Comparison of ENCODE assay signal across 8 cellular contexts in the genomic region with DNA sequence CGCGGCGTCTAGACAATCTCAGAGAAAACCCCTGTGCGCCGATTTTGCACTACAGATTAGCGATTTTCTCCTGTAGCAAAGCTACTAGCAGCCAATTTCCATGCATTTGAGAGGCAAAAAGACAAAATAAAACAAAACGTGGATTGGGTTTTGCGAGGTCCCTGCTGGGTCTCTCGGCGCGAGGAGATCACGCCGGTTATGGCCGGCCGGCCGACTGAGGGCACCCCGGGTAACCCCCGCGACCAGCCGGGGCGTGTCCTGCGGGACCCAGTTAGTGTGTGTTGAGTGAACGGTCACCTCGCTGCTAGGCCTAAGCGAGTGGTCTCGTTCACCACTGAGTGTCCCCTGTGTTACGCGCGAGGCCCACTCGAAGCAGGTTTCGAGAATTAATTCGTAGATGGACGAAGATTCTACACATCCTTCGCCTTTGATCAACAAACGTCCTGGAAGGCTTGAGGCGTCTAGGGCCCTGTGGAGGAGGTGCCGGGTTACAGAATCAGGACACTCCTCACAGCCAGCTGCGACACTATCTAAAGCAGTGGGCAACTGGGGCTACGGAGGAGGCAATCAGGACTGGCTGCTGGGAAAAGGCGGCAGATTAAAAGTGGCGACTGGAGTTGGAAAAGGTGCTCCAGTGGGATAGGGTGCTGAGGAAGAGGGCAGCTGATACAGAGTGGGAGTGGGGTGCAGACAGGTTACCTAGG. TPM values are rescaled to one million over a fixed set of nuclear protein-coding genes. Genes with fewer than 3 reads are reported as not detected.
DNase-seq lines count a peak whose midpoint lies in the region; ATAC-seq, FAIRE-seq and TF ChIP-seq lines count a peak whose summit lies in the region.

No MANE protein-coding gene starts in this region.

- H3K79me1 ChIP-seq in H1 (ENCODE audit: low read depth, low read length), result 0 out of 2 replicates have a peak, but pooled peaks cover 6% of the 10 kb centered on the region

- POLR2A ChIA-PET in PC-3 (lab: Charles Lee; ENCODE audit: unreplicated experiment) (interaction anchor here (0.5 kb wide), 1 partner anchor 39 kb away, joined by 3 read pairs; no protein-coding TSS in a partner anchor), H1 (lab: Charles Lee; ENCODE audit: partially characterized antibody) (interaction anchor here (0.8 to 2.6 kb wide), 8 partner anchors 8 to 51 kb away, joined by 3 to 10 read pairs (median 4); no protein-coding TSS in a partner anchor)

- H3K79me2 ChIP-seq in PC-3 (ENCODE audit: low read length) (peaks cover 52% of the 10 kb centered on the region), H1 (ENCODE audit: control insufficient read depth in 1 of 2, insufficient read depth in 2 of 2, low read length in 2 of 2) (peaks cover 36 to 37% of the 10 kb centered on the region in 2 experiments)

- H2BK120ac ChIP-seq in H1 (replicated peaks; ENCODE audit: low read depth, low read length), result peak overlapping the region; percentile 82

- peaks cover 26% of the 10 kb centered on the region for H3K4me1 ChIP-seq in PC-3 (ENCODE audit: insufficient read depth, low read length)
- H3K4me1 ChIP-seq in H1 (replicated peaks in 1 of 4; ENCODE audit: control insufficient read depth in 3 of 4, insufficient read depth in 4 of 4, low read length in 3 of 4), result peaks cover 6 to 27% (median 14%) of the 10 kb centered on the region in 4 experiments
- peaks cover 18 to 37% of the 10 kb centered on the region in 2 donors for H3K4me1 ChIP-seq in muscle layer of duodenum (ENCODE audit: control insufficient read depth in 1 of 2, insufficient read depth in 2 of 2, low read length in 2 of 2)

- H3K9me3 ChIP-seq in PC-3 (ENCODE audit: low read length) (no peaks in the 10 kb centered on the region), H1 (ENCODE audit: insufficient read depth in 2 of 2, low read depth in 1 of 2, low read length in 1 of 2) (no peaks in the 10 kb centered on the region), muscle layer of duodenum (ENCODE audit: control insufficient read depth in 1 of 2, low read length in 2 of 2) (no peaks in the 10 kb centered on the region)

- DNase-seq in NCI-H748 (lab: John Stamatoyannopoulos, UW; ENCODE audit: unreplicated experiment) (peak; percentile 56), NCI-H748 treated with DMSO at 0.1 percent for 48 hours (lab: John Stamatoyannopoulos, UW) (no peak), PC-3 (peak; percentile 16), H1 (ENCODE audit: low read depth in 1 of 2, low spot score in 2 of 2) (peak in 1 of 2 experiments; percentile 71), H4 (ENCODE audit: low spot score) (no peak)
- no peak for DNase-seq in stimulated activated naive CD4-positive, alpha-beta T cell treated with Interleukin-2 at 50 U/mL for 16 hours (lab: John Stamatoyannopoulos, UW)

- H2AK5ac ChIP-seq in H1 (ENCODE audit: low read depth, low read length), result peak overlapping the region; percentile 75; the same call in 1 of the 2 replicates

- WGBS in H1 (ENCODE audit: extremely low coverage in 1 of 2, insufficient coverage in 1 of 2, insufficient read length in 1 of 2, insufficient replicate concordance in 2 of 2, low coverage in 1 of 2, low lambda C conversion rate in 2 of 2, missing lambda C conversion rate in 1 of 2), 2 experiments, result 11% methylated on average over 41 of the region's 41 CpGs; no CpG with 5 or more reads in 1 of the 2 experiments

- H3K4me3 ChIP-seq in PC-3 (ENCODE audit: low read length) (peak overlapping the region; percentile 84), H1 (ENCODE audit: extremely low read depth in 1 of 4, insufficient read depth in 2 of 4, low read depth in 3 of 4, low read length in 4 of 4) (peak overlapping the region; percentile 52 to 90 (median 66)), muscle layer of duodenum (ENCODE audit: low read depth in 1 of 2, low read length in 2 of 2) (peak overlapping the region; percentile 68 to 74)

- H3K4ac ChIP-seq in H1 (replicated peaks; ENCODE audit: insufficient read length, low read depth, low read length), result peak overlapping the region; percentile 92

- TSS peak; percentile 70 for BruUV-seq in PC-3 (replicated peaks; lab: Mats Ljungman, UMichigan)

- H2BK5ac ChIP-seq in H1 (ENCODE audit: low read depth, low read length), result peak overlapping the region; percentile 93; the same call in 1 of the 2 replicates

- peaks cover 16% of the 10 kb centered on the region for H3K23me2 ChIP-seq in H1 (ENCODE audit: low read depth, low read length)

- no peak for FAIRE-seq in H1 (lab: Jason Lieb, UNC)

- H3K23ac ChIP-seq in H1 (ENCODE audit: insufficient read length), result no peak overlapping the region

- no peak for TF ChIP-seq EP300 in H1 (IDR thresholded peaks at IDR 0.05; ENCODE audit: borderline replicate concordance in 1 of 2, low read depth in 2 of 2, low read length in 2 of 2)

- H3K27ac ChIP-seq in PC-3 (ENCODE audit: low read length) (peak overlapping the region; percentile 87), H1 (ENCODE audit: low read depth, low read length) (no peak overlapping the region), muscle layer of duodenum (ENCODE audit: low read length) (peak overlapping the region; percentile 94)

- H2BK15ac ChIP-seq in H1 (ENCODE audit: low read length), result 0 out of 2 replicates have a peak overlapping the region, but pooled peaks have one; percentile 46

- H3K9me2 ChIP-seq in PC-3 (replicated peaks; ENCODE audit: low read length), result no peaks in the 10 kb centered on the region

- H4K8ac ChIP-seq in H1 (ENCODE audit: extremely low read depth, insufficient read depth, low read length), result peak overlapping the region; percentile 93; the same call in 1 of the 2 replicates

- H3K36me3 ChIP-seq in PC-3 (ENCODE audit: low read depth, low read length) (peaks cover 14% of the 10 kb centered on the region; the same call in 1 of the 2 replicates), H1 (ENCODE audit: control insufficient read depth in 2 of 4, insufficient read depth in 4 of 4, low read length in 3 of 4) (no peaks in the 10 kb centered on the region; a peak in 1 of 8 replicates), muscle layer of duodenum (ENCODE audit: control insufficient read depth in 1 of 2, insufficient read depth in 2 of 2, low read length in 2 of 2) (peaks cover 2 to 17% of the 10 kb centered on the region in 2 donors)

- H2BK12ac ChIP-seq in H1 (ENCODE audit: low read depth, low read length), result peak overlapping the region; percentile 84; the same call in 1 of the 2 replicates

- H3K9ac ChIP-seq in PC-3 (ENCODE audit: low read length) (peak overlapping the region; percentile 98), H1 (replicated peaks in 1 of 4; ENCODE audit: extremely low read depth in 1 of 4, low read depth in 3 of 4, low read length in 3 of 4) (peak overlapping the region; percentile 45 to 88 (median 84); a peak in 6 of 7 replicates)

- H3K18ac ChIP-seq in H1 (ENCODE audit: extremely low read depth, low read length), result peak overlapping the region; percentile 90

- H3K14ac ChIP-seq in H1 (ENCODE audit: insufficient read length), result no peak overlapping the region

- TF ChIP-seq POLR2A in H1 (IDR thresholded peaks at IDR 0.05; ENCODE audit: control extremely low read depth in 1 of 2, low read depth in 2 of 2, low read length in 2 of 2), result no peak; a peak in 2 of 3 replicates

- H4K5ac ChIP-seq in H1 (ENCODE audit: insufficient read length, low read depth, low read length), result peak overlapping the region; percentile 13

- H3K27me3 ChIP-seq in PC-3 (ENCODE audit: low read length) (no peaks in the 10 kb centered on the region), H1 (replicated peaks in 1 of 4; ENCODE audit: control insufficient read depth in 3 of 4, extremely low read depth in 1 of 4, insufficient read depth in 3 of 4, low read length in 3 of 4) (no peaks in the 10 kb centered on the region), muscle layer of duodenum (ENCODE audit: low read depth, low read length) (no peaks in the 10 kb centered on the region)

- ATAC-seq in PC-3 (peak; percentile 9; the same call in 1 of the 2 replicates), HG03196 (IDR thresholded peaks at IDR 0.05; ENCODE audit: unreplicated experiment) (no peak)

- peak overlapping the region; percentile 42 for H3K56ac ChIP-seq in H1 (replicated peaks; ENCODE audit: insufficient read length, low read depth, low read length)

- H3K4me2 ChIP-seq in PC-3 (ENCODE audit: low read length), result peak overlapping the region; percentile 89
- H3K4me2 ChIP-seq in H1 (ENCODE audit: insufficient read depth in 1 of 2, low read depth in 2 of 2, low read length in 2 of 2), result peak overlapping the region; percentile 87 to 91

- TF ChIP-seq RAD21 in H1 (IDR thresholded peaks at IDR 0.05 in 1 of 2, conservative IDR thresholded peaks at IDR 0.05 in 1 of 2; ENCODE audit: low read depth in 2 of 2, low read length in 2 of 2), result no peak

- CTCF ChIA-PET in PC-3 (lab: Charles Lee) (interaction anchor here (1.1 kb wide), 1 partner anchor 12 kb away, joined by 3 read pairs; no protein-coding TSS in a partner anchor), H1 (lab: Charles Lee; ENCODE audit: partially characterized antibody) (interaction anchor here (0.8 to 1.5 kb wide), 4 partner anchors 9 to 106 kb away, joined by 3 to 5 read pairs (median 4); no protein-coding TSS in a partner anchor)

- intact Hi-C loops in PC-3 (cut with micrococcal nuclease), result no loop called here

- peak overlapping the region; percentile 80 for H4K91ac ChIP-seq in H1 (replicated peaks; ENCODE audit: insufficient read length, low read length)

- peak overlapping the region; percentile 82 for H2AFZ ChIP-seq in PC-3 (ENCODE audit: low read length)
- 0 out of 2 replicates have a peak overlapping the region, but pooled peaks have one; percentile 29 for H2AFZ ChIP-seq in H1 (ENCODE audit: low read length)

- no peak overlapping the region for H2BK20ac ChIP-seq in H1 (ENCODE audit: low read length)

- no peak for TF ChIP-seq CTCF in PC-3 (conservative IDR thresholded peaks at IDR 0.05; ENCODE audit: low read depth, low read length)
- no peak for TF ChIP-seq CTCF in H1 (IDR thresholded peaks at IDR 0.05; ENCODE audit: control extremely low read depth in 1 of 3, insufficient read depth in 1 of 3, low read depth in 1 of 3, low read length in 3 of 3)

- H4K20me1 ChIP-seq in PC-3 (ENCODE audit: low read length), result peaks cover 26% of the 10 kb centered on the region
- peaks cover 16 to 19% of the 10 kb centered on the region in 2 experiments for H4K20me1 ChIP-seq in H1 (replicated peaks in 1 of 2; ENCODE audit: control insufficient read depth in 1 of 2, insufficient read depth in 2 of 2, low read length in 2 of 2)

- H3F3A ChIP-seq in PC-3 (ENCODE audit: low read length, unreplicated experiment), result no peaks in the 10 kb centered on the region

RNA-seq across cellular contexts. Expression of gene VDAC1, which starts 0.8 kb away (rescaled TPM):
- 193 and 220 TPM in 2 replicates for total RNA-seq in PC-3 (2014; rRNA removed)
- total RNA-seq in H1 (2021; fragmentation: NEBNext Ultra II Directional; extraction: Animal tissue kit (Norgen Biotek cat#: 25700)), result 285 and 301 TPM in 2 replicates
- polyA plus RNA-seq in H1 (2011; rRNA removed), result 94.7 and 111 TPM in 2 replicates
- polyA plus RNA-seq in H1 (2011; cell fraction: cytosol; rRNA removed), result 124 TPM
- 71.2 TPM for polyA plus RNA-seq in H1 (2011; cell fraction: nucleus; rRNA removed)
- 255 to 279 TPM (median 268 TPM) in 4 replicates for polyA plus RNA-seq in H1 (2012, experiment 1 of 2)
- 112 TPM for polyA plus RNA-seq in H1 (2012, experiment 2 of 2)
- polyA plus RNA-seq in H1 (2013, experiment 1 of 2), result 187 TPM
- polyA plus RNA-seq in H1 (2013, experiment 2 of 2), result 189 TPM
- 121 and 151 TPM in 2 replicates for polyA minus RNA-seq in H1 (2011; rRNA and poly(A)+ RNA removed)
- 89.8 TPM for polyA minus RNA-seq in H1 (2011; cell fraction: cytosol; rRNA and poly(A)+ RNA removed)
- polyA minus RNA-seq in H1 (2011; cell fraction: nucleus; rRNA and poly(A)+ RNA removed), result 65.0 TPM
- 732 and 750 TPM in 2 replicates for total RNA-seq in H4 (2014; rRNA removed; shearing (Covaris generic))

RNA-seq across cellular contexts. Expression of gene C5orf15, which starts 37.1 kb away (rescaled TPM):
- total RNA-seq in PC-3 (2014; rRNA removed), result 22.7 and 45.2 TPM in 2 replicates
- total RNA-seq in H1 (2021; fragmentation: NEBNext Ultra II Directional; extraction: Animal tissue kit (Norgen Biotek cat#: 25700)), result 31.7 and 33.3 TPM in 2 replicates
- 39.3 and 51.4 TPM in 2 replicates for polyA plus RNA-seq in H1 (2011; rRNA removed)
- polyA plus RNA-seq in H1 (2011; cell fraction: cytosol; rRNA removed), result 51.0 TPM
- polyA plus RNA-seq in H1 (2011; cell fraction: nucleus; rRNA removed), result 17.7 TPM
- 24.6 to 43.6 TPM (median 31.4 TPM) in 4 replicates for polyA plus RNA-seq in H1 (2012, experiment 1 of 2)
- 16.9 TPM for polyA plus RNA-seq in H1 (2012, experiment 2 of 2)
- polyA plus RNA-seq in H1 (2013, experiment 1 of 2), result 66.1 TPM
- 78.3 TPM for polyA plus RNA-seq in H1 (2013, experiment 2 of 2)
- polyA minus RNA-seq in H1 (2011; rRNA and poly(A)+ RNA removed), result 31.1 and 42.4 TPM in 2 replicates
- polyA minus RNA-seq in H1 (2011; cell fraction: cytosol; rRNA and poly(A)+ RNA removed), result 32.4 TPM
- 12.6 TPM for polyA minus RNA-seq in H1 (2011; cell fraction: nucleus; rRNA and poly(A)+ RNA removed)
- 141 and 166 TPM in 2 replicates for total RNA-seq in H4 (2014; rRNA removed; shearing (Covaris generic))

Comparison
In these comparisons a context has a peak if more than half of its experiments do, and no peak if none do; other contexts are left out.
1. DNase-seq: peak in NCI-H748 (single experiment) and PC-3 (single experiment); none in NCI-H748 treated with DMSO at 0.1 percent for 48 hours (single experiment), stimulated activated naive CD4-positive, alpha-beta T cell treated with Interleukin-2 at 50 U/mL for 16 hours (single experiment) and H4 (single experiment).
2. Peak in every context shown above with its lines, with median percentiles within 50 percentile points of each other: H3K4me3 ChIP-seq.